In genomic region chr7:19920705-19921104, GRCh38 we compare ENCODE assay signal across 13 cellular contexts.
"Had no signal": no experiment of that assay in that cellular context is flagged by ENCODE, and none has a peak within 500 bp of the region (broad histone marks: within the 10 kb centered on the region; RNA-seq: fewer than 3 reads in every experiment).

No MANE protein-coding gene starts in this region.

- H3K36me3 Mint-ChIP-seq: natural killer cell treated with Interleukin-12 subunit alpha and Interleukin-12 subunit beta and Interleukin-15 and Interleukin-18, amount 100 ng/mL, for 72 hours; stimulated activated effector memory CD8-positive, alpha-beta T cell treated with anti-CD3 and anti-CD28 coated beads, Interleukin-12 subunit alpha, Interleukin-12 subunit beta, amount 100 ng/mL, for 72 hours had no signal

- H3K4me3 Mint-ChIP-seq: activated CD8-positive, alpha-beta T cell treated with anti-CD3 and anti-CD28 coated beads, Interleukin-2, amount 10 ng/mL, durations not matched to agents 7 days and 5 days; central memory CD8-positive, alpha-beta T cell; natural killer cell treated with Interleukin-12 subunit alpha and Interleukin-12 subunit beta and Interleukin-15 and Interleukin-18, amount 100 ng/mL, for 72 hours; stimulated activated effector memory CD8-positive, alpha-beta T cell treated with anti-CD3 and anti-CD28 coated beads, Interleukin-12 subunit alpha, Interleukin-12 subunit beta, amount 100 ng/mL, for 72 hours had no signal

- H3K27me3 Mint-ChIP-seq: central memory CD8-positive, alpha-beta T cell; natural killer cell treated with Interleukin-12 subunit alpha and Interleukin-12 subunit beta and Interleukin-15 and Interleukin-18, amount 100 ng/mL, for 72 hours; progenitor cell of endocrine pancreas had no signal

- H3K27me3 ChIP-seq: tibial nerve, vagina had no signal

- H3K4me1 Mint-ChIP-seq: central memory CD8-positive, alpha-beta T cell; stimulated activated effector memory CD8-positive, alpha-beta T cell treated with anti-CD3 and anti-CD28 coated beads, Interleukin-12 subunit alpha, Interleukin-12 subunit beta, amount 100 ng/mL, for 72 hours had no signal

- H3K9me3 ChIP-seq: tibial nerve, vagina had no signal

- H3K4me1 ChIP-seq: vagina had no signal

- DNase-seq: activated CD4-positive, alpha-beta T cell treated with anti-CD3 and anti-CD28 coated beads for 48 hours; activated CD8-positive, alpha-beta memory T cell treated with anti-CD3 and anti-CD28 coated beads, Interleukin-2, amount 50 U/mL, for 48 hours; activated CD8-positive, alpha-beta T cell treated with anti-CD3 and anti-CD28 coated beads, Interleukin-2, amount 10 ng/mL, durations not matched to agents 7 days and 5 days; effector memory CD4-positive, alpha-beta T cell; occipital lobe; right cardiac atrium; WERI-Rb-1 had no signal

- H3K4me3 ChIP-seq: tibial nerve, vagina had no signal

- ATAC-seq: activated CD8-positive, alpha-beta T cell treated with anti-CD3 and anti-CD28 coated beads, Interleukin-2, amount 10 ng/mL, durations not matched to agents 7 days and 5 days; natural killer cell treated with Interleukin-12 subunit alpha and Interleukin-12 subunit beta and Interleukin-15 and Interleukin-18, amount 100 ng/mL, for 72 hours; right cardiac atrium; stimulated activated effector memory CD8-positive, alpha-beta T cell treated with anti-CD3 and anti-CD28 coated beads, Interleukin-12 subunit alpha, Interleukin-12 subunit beta, amount 100 ng/mL, for 72 hours had no signal

- H3K36me3 ChIP-seq: tibial nerve, vagina, WERI-Rb-1 had no signal

- H3K27ac Mint-ChIP-seq: activated CD8-positive, alpha-beta T cell treated with anti-CD3 and anti-CD28 coated beads, Interleukin-2, amount 10 ng/mL, durations not matched to agents 7 days and 5 days; natural killer cell treated with Interleukin-12 subunit alpha and Interleukin-12 subunit beta and Interleukin-15 and Interleukin-18, amount 100 ng/mL, for 72 hours; progenitor cell of endocrine pancreas; stimulated activated effector memory CD8-positive, alpha-beta T cell treated with anti-CD3 and anti-CD28 coated beads, Interleukin-12 subunit alpha, Interleukin-12 subunit beta, amount 100 ng/mL, for 72 hours had no signal

- H3K27ac ChIP-seq: tibial nerve, vagina, WERI-Rb-1 had no signal
